Comparison of ENCODE assay signal across 8 cellular contexts in the genomic region with DNA sequence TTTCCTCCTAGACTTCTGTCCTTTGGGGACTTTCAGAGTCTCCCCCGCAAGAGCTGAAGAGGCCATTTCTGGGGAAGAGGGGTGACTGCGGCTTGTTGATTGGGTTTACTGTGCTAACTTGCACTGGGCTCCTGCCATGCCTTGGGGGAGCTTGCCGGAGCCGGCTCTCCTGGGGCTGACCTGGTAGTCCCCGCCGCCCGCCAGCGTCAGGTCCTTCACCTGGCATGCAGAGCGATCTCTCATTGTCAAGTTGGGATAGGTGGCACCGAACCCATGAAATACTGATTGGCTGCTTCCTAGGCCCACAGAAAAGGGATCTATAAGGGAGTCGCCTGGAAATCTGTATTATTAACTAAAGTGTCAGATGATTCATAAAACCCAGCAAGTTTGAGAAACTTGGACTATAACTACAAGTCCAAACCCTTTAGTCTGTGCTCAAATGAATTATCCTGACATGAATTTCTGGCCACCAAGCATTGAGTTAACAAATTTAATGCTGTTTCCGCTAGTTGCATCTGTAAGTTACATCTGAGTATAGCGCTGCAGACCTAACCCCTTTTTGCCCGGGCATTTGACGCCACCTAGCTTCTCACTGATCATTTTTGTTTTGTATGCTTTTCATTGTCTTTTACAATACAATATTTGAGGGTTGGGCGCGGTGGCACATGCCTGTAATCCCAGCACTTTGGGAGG. TPM values are rescaled to one million over a fixed set of nuclear protein-coding genes. Genes with fewer than 3 reads are reported as not detected.
A peak's percentile ranks its signal among the peaks of the same experiment; 100 is the strongest.
DNase-seq lines count a peak whose midpoint lies in the region; ATAC-seq and TF ChIP-seq lines count a peak whose summit lies in the region.

No MANE protein-coding gene starts in this region.

- DNase-seq in GM13976 (ENCODE audit: low spot score): peak; percentile 68
- peak; percentile 12 for DNase-seq in NCI-H1092 (lab: John Stamatoyannopoulos, UW)
- peak in 4 of 5 donors; percentile 30 to 78 (median 46) for DNase-seq in T-helper 1 cell
- no peak for DNase-seq in breast epithelium (ENCODE audit: low spot score in 2 of 2)
- DNase-seq in kidney glomerular epithelial cell (lab: John Stamatoyannopoulos, UW): peak; percentile 71
- DNase-seq in stimulated activated CD4-positive, alpha-beta T cell treated with anti-CD3 and anti-CD28 coated beads, Interleukin-4, amount 100 ng/mL, for 24 hours: peak; percentile 58
- no peak for DNase-seq in middle frontal gyrus (ENCODE audit: extremely low spot score, low spot score)

- no peak for TF ChIP-seq POLR2A in breast epithelium (IDR thresholded peaks at IDR 0.05)

- TF ChIP-seq CTCF in GM13976 (IDR thresholded peaks at IDR 0.05; ENCODE audit: borderline replicate concordance, control extremely low read depth, extremely low read depth, insufficient read depth, missing control alignments) (peak; percentile 46), breast epithelium (IDR thresholded peaks at IDR 0.05) (no peak)

- H3K4me1 ChIP-seq in breast epithelium: peaks cover 0 to 13% of the 10 kb centered on the region in 2 donors

- H3K36me3 ChIP-seq in breast epithelium: no peaks in the 10 kb centered on the region

- H3K27me3 ChIP-seq in breast epithelium: no peaks in the 10 kb centered on the region

- ATAC-seq in HG02642 (IDR thresholded peaks at IDR 0.05; ENCODE audit: poor library complexity, unreplicated experiment): peak; percentile 34

- peak overlapping the region; percentile 87 to 94 for H3K27ac ChIP-seq in breast epithelium

- intact Hi-C loops in breast epithelium (cut with DNase I; ENCODE audit: low total_unique reads): no loop called here

- H3K4me3 ChIP-seq in breast epithelium: peak overlapping the region; percentile 83 to 96 (median 83)

- no peaks in the 10 kb centered on the region for H3K9me3 ChIP-seq in breast epithelium

- in situ Hi-C loops in GM13976 (cut with MboI; ENCODE audit: low sequenced_read_pairs, unreplicated experiment): loop anchor here (25.0 kb wide), 1 partner anchor 278 kb away; a partner anchor contains a TSS

RNA-seq across cellular contexts. Expression of a gene that starts 0.6 kb away (rescaled TPM):
- 100 to 1,000 TPM; 144 to 194 (median 175) TPM for total RNA-seq in breast epithelium

RNA-seq across cellular contexts. Expression of a gene that starts 7.1 kb away (rescaled TPM):
- 10 to 100 TPM; 32.8 to 42.7 (median 36.3) TPM for total RNA-seq in breast epithelium

RNA-seq across cellular contexts. Expression of a gene that starts 15.1 kb away (rescaled TPM):
- 10 to 100 TPM; 19.8 to 24.9 (median 23.6) TPM for total RNA-seq in breast epithelium

Comparison
In these comparisons a context has a peak if more than half of its experiments do, and no peak if none do; other contexts are left out.
1. DNase-seq: peak in GM13976 (single experiment), NCI-H1092 (single experiment), T-helper 1 cell (4 of 5), kidney glomerular epithelial cell (single experiment) and stimulated activated CD4-positive, alpha-beta T cell treated with anti-CD3 and anti-CD28 coated beads, Interleukin-4, amount 100 ng/mL, for 24 hours (single experiment); none in breast epithelium (0 of 2) and middle frontal gyrus (single experiment).